Comparison of ENCODE assay signal across 19 cellular contexts in genomic region chr2:86628091-86628522, GRCh38. TPM values are rescaled to one million over a fixed set of nuclear protein-coding genes. Genes with fewer than 3 reads are reported as not detected.
A peak's percentile ranks its signal among the peaks of the same experiment; 100 is the strongest.
DNase-seq lines count a peak whose midpoint lies in the region; ATAC-seq and TF ChIP-seq lines count a peak whose summit lies in the region.
"Had no signal": no experiment of that assay in that cellular context is flagged by ENCODE, and none has a peak within 500 bp of the region (broad histone marks: within the 10 kb centered on the region; RNA-seq: fewer than 3 reads in every experiment).

No MANE protein-coding gene starts in this region.

- H3K27ac ChIP-seq in mammary epithelial cell (ENCODE audit: insufficient read depth, low read depth, low read length) (no peak overlapping the region), breast epithelium (no peak overlapping the region), testis (no peak overlapping the region)
- H3K27ac ChIP-seq: colonic mucosa, epithelial cell of prostate had no signal

- WGBS in mammary epithelial cell (ENCODE audit: low coverage, missing lambda C conversion rate): 2% methylated on average over 3 of the region's 3 CpGs
- 27 to 43% methylated on average over 3 of the region's 3 CpGs for whole genome bisulfite sequencing in testis, 2 donors

- H3K9me3 ChIP-seq in mammary epithelial cell (replicated peaks; ENCODE audit: insufficient read depth, low read length) (no peaks in the 10 kb centered on the region), breast epithelium (no peaks in the 10 kb centered on the region), testis (no peaks in the 10 kb centered on the region)
- H3K9me3 ChIP-seq: colonic mucosa had no signal

- no peak overlapping the region for H2AFZ ChIP-seq in mammary epithelial cell (ENCODE audit: low read depth, low read length)

- TF ChIP-seq CTCF in mammary epithelial cell (conservative IDR thresholded peaks at IDR 0.05 in 1 of 2, IDR thresholded peaks at IDR 0.05 in 1 of 2; ENCODE audit: extremely low read depth in 1 of 2, insufficient read depth in 1 of 2, low read depth in 1 of 2, low read length in 2 of 2) (no peak), breast epithelium (IDR thresholded peaks at IDR 0.05) (no peak), testis (IDR thresholded peaks at IDR 0.05) (no peak)

- no peaks in the 10 kb centered on the region for H4K20me1 ChIP-seq in mammary epithelial cell (ENCODE audit: insufficient read depth, low read length)

- BruUV-seq in mammary epithelial cell (replicated peaks; lab: Mats Ljungman, UMichigan): no TSS peak

- CTCF ChIA-PET in mammary epithelial cell (lab: Charles Lee; ENCODE audit: low non-redundant PET): no interaction called here

- peak; percentile 26 for ATAC-seq in HG02938 (IDR thresholded peaks at IDR 0.05; ENCODE audit: unreplicated experiment)
- ATAC-seq in GM18505 (IDR thresholded peaks at IDR 0.05; ENCODE audit: unreplicated experiment): no peak
- ATAC-seq: activated CD4-positive, CD25-positive, alpha-beta regulatory T cell treated with anti-CD3 and anti-CD28 coated beads, Interleukin-2, amount 50 U/mL, for 24 hours; Panc1; stimulated activated memory B cell treated with anti-CD40 and anti-IgM and Interleukin-4, amounts not matched to agents 10 μg/mL and 1 μg/mL and 100 μg/mL, for 72 hours had no signal

- H3K79me2 ChIP-seq in mammary epithelial cell (ENCODE audit: insufficient read depth, low read length): no peaks in the 10 kb centered on the region

- no peak overlapping the region for H3K4me3 ChIP-seq in mammary epithelial cell (replicated peaks in 1 of 3; ENCODE audit: insufficient read depth in 1 of 3, low read depth in 2 of 3, low read length in 3 of 3)
- no peak overlapping the region for H3K4me3 ChIP-seq in breast epithelium
- no peak overlapping the region for H3K4me3 ChIP-seq in testis
- H3K4me3 ChIP-seq: colonic mucosa had no signal

- in situ Hi-C loops in mammary epithelial cell (cut with MboI; ENCODE audit: low sequenced_read_pairs in 2 of 2): no loop called here

- TF ChIP-seq POLR2A in breast epithelium (IDR thresholded peaks at IDR 0.05) (no peak), testis (IDR thresholded peaks at IDR 0.05) (no peak), GM18505 (IDR thresholded peaks at IDR 0.05; ENCODE audit: borderline replicate concordance, extremely low read depth, insufficient read depth, insufficient read length) (no peak)

- DNase-seq in mammary epithelial cell (no peak), breast epithelium (ENCODE audit: low spot score in 2 of 2) (no peak), iris pigment epithelial cell (ENCODE audit: low read depth) (peak; percentile 4), testis (peak; percentile 34)
- DNase-seq in central memory CD4-positive, alpha-beta T cell: no peak
- DNase-seq in stimulated activated CD4-positive, alpha-beta T cell treated with anti-CD3 and anti-CD28 coated beads, Interleukin-15, amount 100 ng/mL, for 24 hours: no peak
- DNase-seq: activated gamma-delta T cell treated with Interleukin-2 at 50 U/mL for 16 hours; CD4-positive, CD25-positive, alpha-beta regulatory T cell; colonic mucosa; midbrain; NCI-H187 treated with DMSO at 0.1 percent for 48 hours; NCI-H526; nucleus accumbens had no signal

- H3K4me2 ChIP-seq in mammary epithelial cell (ENCODE audit: insufficient read depth, low read depth, low read length): peak overlapping the region; percentile 10

- H3K36me3 ChIP-seq in mammary epithelial cell (ENCODE audit: insufficient read depth, low read length): no peaks in the 10 kb centered on the region
- no peaks in the 10 kb centered on the region for H3K36me3 ChIP-seq in breast epithelium
- no peaks in the 10 kb centered on the region for H3K36me3 ChIP-seq in testis (ENCODE audit: low read depth, missing control alignments)
- H3K36me3 ChIP-seq: colonic mucosa had no signal

- H3K9ac ChIP-seq in mammary epithelial cell (ENCODE audit: insufficient read depth, low read length): no peak overlapping the region

- dilution Hi-C loops in mammary epithelial cell (cut with HindIII; ENCODE audit: low sequenced_read_pairs): no loop called here

- H3K27me3 ChIP-seq in mammary epithelial cell (ENCODE audit: insufficient read depth, low read length) (no peaks in the 10 kb centered on the region), breast epithelium (no peaks in the 10 kb centered on the region), testis (no peaks in the 10 kb centered on the region)
- H3K27me3 ChIP-seq: colonic mucosa had no signal

- H3K4me1 ChIP-seq in mammary epithelial cell (ENCODE audit: insufficient read depth, low read length) (no peaks in the 10 kb centered on the region), breast epithelium (peaks cover 0 to 5% of the 10 kb centered on the region in 2 donors), testis (peaks cover 11% of the 10 kb centered on the region)

- intact Hi-C loops in mammary epithelial cell (cut with micrococcal nuclease): no loop called here
- intact Hi-C loops in breast epithelium (cut with DNase I; ENCODE audit: low total_unique reads): no loop called here
- intact Hi-C loops in testis (cut with DNase I; ENCODE audit: low total_unique reads): no loop called here

RNA-seq across cellular contexts. Expression of gene RNF103, which starts 4.4 kb away (rescaled TPM):
- 10 to 100 TPM; 18.1 to 27.3 TPM for total RNA-seq in mammary epithelial cell
- 7.6 TPM for polyA plus RNA-seq in mammary epithelial cell
- polyA minus RNA-seq in mammary epithelial cell: 10.3 TPM
- 10 to 100 TPM; 35.4 to 60.3 (median 37.4) TPM for total RNA-seq in breast epithelium
- 10 to 100 TPM; 48.2 to 59.7 TPM for total RNA-seq in testis
- polyA plus RNA-seq in testis (ENCODE audit: insufficient read depth, low read depth, low replicate concordance): 53.7 TPM

Comparison
In these comparisons a context has a peak if more than half of its experiments do, and no peak if none do; other contexts are left out.
1. DNase-seq: peak in iris pigment epithelial cell (single experiment) and testis (single experiment); none in mammary epithelial cell (single experiment), breast epithelium (0 of 2), central memory CD4-positive, alpha-beta T cell (single experiment) and stimulated activated CD4-positive, alpha-beta T cell treated with anti-CD3 and anti-CD28 coated beads, Interleukin-15, amount 100 ng/mL, for 24 hours (single experiment).